ENCODE assay signal across 8 cellular contexts in genomic region chr5:143101740-143102386, GRCh38.
DNase-seq lines count a peak whose midpoint lies in the region; ATAC-seq lines count a peak whose summit lies in the region.

No MANE protein-coding gene starts in this region.

- H3K27me3 Mint-ChIP-seq in activated T-cell treated with anti-CD3 and anti-CD28 coated beads, Interleukin-2, amount 50 U/mL, for 4 hours (ENCODE audit: low read depth), result no peaks in the 10 kb centered on the region
- H3K27me3 Mint-ChIP-seq in immature natural killer cell (ENCODE audit: low read depth in 3 of 3), result peaks cover 0 to 2% (median 0%) of the 10 kb centered on the region in 3 donors
- H3K27me3 Mint-ChIP-seq in stimulated activated memory B cell treated with anti-CD40 and anti-IgM and Interleukin-4, amounts not matched to agents 10 μg/mL and 1 μg/mL and 100 μg/mL, for 72 hours, result no peaks in the 10 kb centered on the region

- H3K27ac Mint-ChIP-seq in immature natural killer cell, result peak overlapping the region; percentile 79 to 92 (median 87)
- peak overlapping the region; percentile 58 for H3K27ac Mint-ChIP-seq in stimulated activated memory B cell treated with anti-CD40 and anti-IgM and Interleukin-4, amounts not matched to agents 10 μg/mL and 1 μg/mL and 100 μg/mL, for 72 hours

- H3K36me3 Mint-ChIP-seq in activated T-cell treated with anti-CD3 and anti-CD28 coated beads, Interleukin-2, amount 50 U/mL, for 4 hours (ENCODE audit: insufficient read depth), result peaks cover 9% of the 10 kb centered on the region
- peaks cover 9 to 16% (median 11%) of the 10 kb centered on the region in 3 donors for H3K36me3 Mint-ChIP-seq in immature natural killer cell
- H3K36me3 Mint-ChIP-seq in stimulated activated memory B cell treated with anti-CD40 and anti-IgM and Interleukin-4, amounts not matched to agents 10 μg/mL and 1 μg/mL and 100 μg/mL, for 72 hours, result no peaks in the 10 kb centered on the region

- DNase-seq in activated CD4-positive, CD25-positive, alpha-beta regulatory T cell (lab: John Stamatoyannopoulos, UW), result no peak
- no peak for DNase-seq in activated T-cell treated with anti-CD3 and anti-CD28 coated beads, Interleukin-2, amount 50 U/mL, for 4 hours
- DNase-seq in immature natural killer cell, result no peak
- no peak for DNase-seq in NCI-H1930 (lab: John Stamatoyannopoulos, UW)
- no peak for DNase-seq in GM03348 (ENCODE audit: low spot score)

- H3K9me3 Mint-ChIP-seq in activated T-cell treated with anti-CD3 and anti-CD28 coated beads, Interleukin-2, amount 50 U/mL, for 4 hours, result no peaks in the 10 kb centered on the region
- no peaks in the 10 kb centered on the region for H3K9me3 Mint-ChIP-seq in immature natural killer cell
- no peaks in the 10 kb centered on the region for H3K9me3 Mint-ChIP-seq in stimulated activated memory B cell treated with anti-CD40 and anti-IgM and Interleukin-4, amounts not matched to agents 10 μg/mL and 1 μg/mL and 100 μg/mL, for 72 hours

- peak; percentile 80 to 87 for ATAC-seq in activated CD4-positive, CD25-positive, alpha-beta regulatory T cell treated with anti-CD3 and anti-CD28 coated beads, Interleukin-2, amount 50 U/mL, for 24 hours
- peak; percentile 87 to 89 for ATAC-seq in activated T-cell treated with anti-CD3 and anti-CD28 coated beads, Interleukin-2, amount 50 U/mL, for 4 hours
- no peak for ATAC-seq in stimulated activated memory B cell treated with anti-CD40 and anti-IgM and Interleukin-4, amounts not matched to agents 10 μg/mL and 1 μg/mL and 100 μg/mL, for 72 hours
- ATAC-seq in HG03108 (IDR thresholded peaks at IDR 0.05; ENCODE audit: unreplicated experiment), result no peak

- peaks cover 31% of the 10 kb centered on the region for H3K4me1 Mint-ChIP-seq in activated T-cell treated with anti-CD3 and anti-CD28 coated beads, Interleukin-2, amount 50 U/mL, for 4 hours (ENCODE audit: low read depth)
- peaks cover 26 to 39% of the 10 kb centered on the region in 2 donors for H3K4me1 Mint-ChIP-seq in immature natural killer cell
- H3K4me1 Mint-ChIP-seq in stimulated activated memory B cell treated with anti-CD40 and anti-IgM and Interleukin-4, amounts not matched to agents 10 μg/mL and 1 μg/mL and 100 μg/mL, for 72 hours, result peaks cover 14% of the 10 kb centered on the region

- peak overlapping the region; percentile 14 for H3K4me3 Mint-ChIP-seq in activated T-cell treated with anti-CD3 and anti-CD28 coated beads, Interleukin-2, amount 50 U/mL, for 4 hours
- H3K4me3 Mint-ChIP-seq in immature natural killer cell, result peak overlapping the region in 4 of 5 donors; percentile 47 to 68 (median 58)
- no peak overlapping the region for H3K4me3 Mint-ChIP-seq in stimulated activated memory B cell treated with anti-CD40 and anti-IgM and Interleukin-4, amounts not matched to agents 10 μg/mL and 1 μg/mL and 100 μg/mL, for 72 hours

Comparison
In these comparisons a context has a peak if more than half of its experiments do, and no peak if none do; other contexts are left out.
1. ATAC-seq: peak in activated CD4-positive, CD25-positive, alpha-beta regulatory T cell treated with anti-CD3 and anti-CD28 coated beads, Interleukin-2, amount 50 U/mL, for 24 hours (2 of 2) and activated T-cell treated with anti-CD3 and anti-CD28 coated beads, Interleukin-2, amount 50 U/mL, for 4 hours (2 of 2); none in stimulated activated memory B cell treated with anti-CD40 and anti-IgM and Interleukin-4, amounts not matched to agents 10 μg/mL and 1 μg/mL and 100 μg/mL, for 72 hours (single experiment) and HG03108 (single experiment).